In genomic region chr2:104930739-104931138, GRCh38 we compare ENCODE assay signal across 8 cellular contexts.
"Had no signal": no experiment of that assay in that cellular context is flagged by ENCODE, and none has a peak within 500 bp of the region (broad histone marks: within the 10 kb centered on the region; RNA-seq: fewer than 3 reads in every experiment).

No MANE protein-coding gene starts in this region.

- H2AFZ ChIP-seq: GM23248 had no signal

- H3K36me3 ChIP-seq: HAP-1 had no signal

- H3K9me3 ChIP-seq: HAP-1 had no signal

- H3K4me3 ChIP-seq: GM23248, HAP-1 had no signal

- H3K27ac ChIP-seq: GM23248 had no signal

- ATAC-seq: HCT116 had no signal

- H3K9me3 Mint-ChIP-seq: HFFc6, IgD-negative memory B cell had no signal

- H3K4me1 ChIP-seq: HAP-1 had no signal

- H3K4me3 Mint-ChIP-seq: HFFc6, IgD-negative memory B cell had no signal

- H3K27ac Mint-ChIP-seq: HFFc6, IgD-negative memory B cell had no signal

- H3K9ac ChIP-seq: GM23248 had no signal

- H3K36me3 Mint-ChIP-seq: IgD-negative memory B cell had no signal

- DNase-seq: GM23248, GOT3, H7, HFFc6 had no signal

- H3K4me1 Mint-ChIP-seq: IgD-negative memory B cell had no signal

- FAIRE-seq: HTR-8/SVneo had no signal
